24 cellular contexts compared by ENCODE assay signal in genomic region chr20:60326821-60327220, GRCh38.
"Had no signal": no experiment of that assay in that cellular context is flagged by ENCODE, and none has a peak within 500 bp of the region (broad histone marks: within the 10 kb centered on the region; RNA-seq: fewer than 3 reads in every experiment).

No MANE protein-coding gene starts in this region.

- H3K36me3 ChIP-seq: colonic mucosa, esophagus muscularis mucosa, esophagus squamous epithelium, gastrocnemius medialis, gastroesophageal sphincter, heart left ventricle, heart right ventricle had no signal

- DNase-seq: colonic mucosa; cortex of kidney; dermis blood vessel endothelial cell; dorsolateral prefrontal cortex; effector CD4-positive, alpha-beta T cell; effector CD8-positive, alpha-beta T cell; effector memory CD4-positive, alpha-beta T cell; effector memory CD8-positive, alpha-beta T cell; endodermal cell; erythroblast; esophagus squamous epithelium; foreskin fibroblast; foreskin keratinocyte; foreskin melanocyte; gastrocnemius medialis; glutamatergic neuron; head of caudate nucleus; heart left ventricle; heart right ventricle had no signal

- H3K4me3 ChIP-seq: colonic mucosa, coronary artery, dorsolateral prefrontal cortex, esophagus muscularis mucosa, esophagus squamous epithelium, gastrocnemius medialis, gastroesophageal sphincter, heart left ventricle, heart right ventricle had no signal

- ATAC-seq: effector memory CD8-positive, alpha-beta T cell; esophagus mucosa; foreskin keratinocyte; gastrocnemius medialis; gastroesophageal sphincter; heart left ventricle; heart right ventricle had no signal

- H3K9me3 ChIP-seq: colonic mucosa, esophagus muscularis mucosa, esophagus squamous epithelium, gastrocnemius medialis, gastroesophageal sphincter, heart left ventricle, heart right ventricle had no signal

- H3K4me1 ChIP-seq: colonic mucosa, esophagus muscularis mucosa, esophagus squamous epithelium, foreskin keratinocyte, gastrocnemius medialis, gastroesophageal sphincter, heart left ventricle, heart right ventricle had no signal

- H3K27me3 ChIP-seq: colonic mucosa, dorsolateral prefrontal cortex, esophagus squamous epithelium, foreskin keratinocyte, gastrocnemius medialis had no signal

- H3K27ac ChIP-seq: colonic mucosa, coronary artery, dorsolateral prefrontal cortex, epithelial cell of prostate, esophagus muscularis mucosa, esophagus squamous epithelium, foreskin keratinocyte, gastrocnemius medialis, gastroesophageal sphincter, heart left ventricle, heart right ventricle had no signal
